1 cellular context compared by ENCODE assay signal in the genomic region with DNA sequence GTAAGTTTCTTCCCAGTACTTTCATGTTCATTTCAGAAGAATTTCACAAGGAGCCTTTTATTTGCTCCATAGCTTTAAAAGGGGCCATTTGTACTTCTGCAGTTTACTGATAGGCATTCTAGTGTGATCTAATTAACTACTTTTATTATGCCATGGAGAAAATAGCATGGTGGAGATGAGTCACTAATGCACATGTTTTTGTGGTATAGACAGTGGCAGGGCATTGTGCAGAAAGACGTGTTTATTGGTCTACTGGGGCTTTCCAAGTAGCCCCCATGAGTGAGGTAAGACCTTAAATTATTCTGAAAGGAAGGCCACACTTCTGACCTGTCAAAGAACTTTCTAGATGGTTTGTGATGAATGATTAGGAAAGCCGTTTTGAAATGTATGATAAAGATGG.
TF ChIP-seq lines count a peak whose summit lies in the region.

No MANE protein-coding gene starts in this region.

TF ChIP-seq in HEK293, 187 proteins besides CTCF, POLR2A, EP300 and RAD21 (continued from another document):
- TF ChIP-seq, protein P1, sequence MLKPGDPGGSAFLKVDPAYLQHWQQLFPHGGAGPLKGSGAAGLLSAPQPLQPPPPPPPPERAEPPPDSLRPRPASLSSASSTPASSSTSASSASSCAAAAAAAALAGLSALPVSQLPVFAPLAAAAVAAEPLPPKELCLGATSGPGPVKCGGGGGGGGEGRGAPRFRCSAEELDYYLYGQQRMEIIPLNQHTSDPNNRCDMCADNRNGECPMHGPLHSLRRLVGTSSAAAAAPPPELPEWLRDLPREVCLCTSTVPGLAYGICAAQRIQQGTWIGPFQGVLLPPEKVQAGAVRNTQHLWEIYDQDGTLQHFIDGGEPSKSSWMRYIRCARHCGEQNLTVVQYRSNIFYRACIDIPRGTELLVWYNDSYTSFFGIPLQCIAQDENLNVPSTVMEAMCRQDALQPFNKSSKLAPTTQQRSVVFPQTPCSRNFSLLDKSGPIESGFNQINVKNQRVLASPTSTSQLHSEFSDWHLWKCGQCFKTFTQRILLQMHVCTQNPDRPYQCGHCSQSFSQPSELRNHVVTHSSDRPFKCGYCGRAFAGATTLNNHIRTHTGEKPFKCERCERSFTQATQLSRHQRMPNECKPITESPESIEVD (tag by site-specific recombination; IDR thresholded peaks at IDR 0.05) = 0 out of 2 replicates have a peak, but pooled peaks have one; percentile 22
- TF ChIP-seq ZXDB (tag by site-specific recombination; IDR thresholded peaks at IDR 0.05) = peak; percentile 26; the same call in 1 of the 2 replicates
- peak; percentile 63; the same call in 1 of the 2 replicates for TF ChIP-seq ZNF211 (tag by site-specific recombination; IDR thresholded peaks at IDR 0.05; ENCODE audit: low read depth)
- 0 out of 2 replicates have a peak, but pooled peaks have one; percentile 32 for TF ChIP-seq ZNF660 (tag by site-specific recombination; IDR thresholded peaks at IDR 0.05)
- TF ChIP-seq ZNF600 (tag by site-specific recombination; IDR thresholded peaks at IDR 0.05) = no peak
- TF ChIP-seq, protein P2, sequence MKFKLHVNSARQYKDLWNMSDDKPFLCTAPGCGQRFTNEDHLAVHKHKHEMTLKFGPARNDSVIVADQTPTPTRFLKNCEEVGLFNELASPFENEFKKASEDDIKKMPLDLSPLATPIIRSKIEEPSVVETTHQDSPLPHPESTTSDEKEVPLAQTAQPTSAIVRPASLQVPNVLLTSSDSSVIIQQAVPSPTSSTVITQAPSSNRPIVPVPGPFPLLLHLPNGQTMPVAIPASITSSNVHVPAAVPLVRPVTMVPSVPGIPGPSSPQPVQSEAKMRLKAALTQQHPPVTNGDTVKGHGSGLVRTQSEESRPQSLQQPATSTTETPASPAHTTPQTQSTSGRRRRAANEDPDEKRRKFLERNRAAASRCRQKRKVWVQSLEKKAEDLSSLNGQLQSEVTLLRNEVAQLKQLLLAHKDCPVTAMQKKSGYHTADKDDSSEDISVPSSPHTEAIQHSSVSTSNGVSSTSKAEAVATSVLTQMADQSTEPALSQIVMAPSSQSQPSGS (tag by site-specific recombination; IDR thresholded peaks at IDR 0.05; ENCODE audit: low read depth) = no peak
- TF ChIP-seq, protein P3, sequence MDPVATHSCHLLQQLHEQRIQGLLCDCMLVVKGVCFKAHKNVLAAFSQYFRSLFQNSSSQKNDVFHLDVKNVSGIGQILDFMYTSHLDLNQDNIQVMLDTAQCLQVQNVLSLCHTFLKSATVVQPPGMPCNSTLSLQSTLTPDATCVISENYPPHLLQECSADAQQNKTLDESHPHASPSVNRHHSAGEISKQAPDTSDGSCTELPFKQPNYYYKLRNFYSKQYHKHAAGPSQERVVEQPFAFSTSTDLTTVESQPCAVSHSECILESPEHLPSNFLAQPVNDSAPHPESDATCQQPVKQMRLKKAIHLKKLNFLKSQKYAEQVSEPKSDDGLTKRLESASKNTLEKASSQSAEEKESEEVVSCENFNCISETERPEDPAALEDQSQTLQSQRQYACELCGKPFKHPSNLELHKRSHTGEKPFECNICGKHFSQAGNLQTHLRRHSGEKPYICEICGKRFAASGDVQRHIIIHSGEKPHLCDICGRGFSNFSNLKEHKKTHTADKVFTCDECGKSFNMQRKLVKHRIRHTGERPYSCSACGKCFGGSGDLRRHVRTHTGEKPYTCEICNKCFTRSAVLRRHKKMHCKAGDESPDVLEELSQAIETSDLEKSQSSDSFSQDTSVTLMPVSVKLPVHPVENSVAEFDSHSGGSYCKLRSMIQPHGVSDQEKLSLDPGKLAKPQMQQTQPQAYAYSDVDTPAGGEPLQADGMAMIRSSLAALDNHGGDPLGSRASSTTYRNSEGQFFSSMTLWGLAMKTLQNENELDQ (tag by site-specific recombination; IDR thresholded peaks at IDR 0.05; ENCODE audit: low read depth) = no peak
- TF ChIP-seq ZEB2 (tag by site-specific recombination; IDR thresholded peaks at IDR 0.05) = peak; percentile 62
- TF ChIP-seq ZNF394 (tag by site-specific recombination; IDR thresholded peaks at IDR 0.05; ENCODE audit: borderline replicate concordance) = no peak
- peak; percentile 82 for TF ChIP-seq OSR2 (tag by site-specific recombination; IDR thresholded peaks at IDR 0.05)
- TF ChIP-seq, protein P4, sequence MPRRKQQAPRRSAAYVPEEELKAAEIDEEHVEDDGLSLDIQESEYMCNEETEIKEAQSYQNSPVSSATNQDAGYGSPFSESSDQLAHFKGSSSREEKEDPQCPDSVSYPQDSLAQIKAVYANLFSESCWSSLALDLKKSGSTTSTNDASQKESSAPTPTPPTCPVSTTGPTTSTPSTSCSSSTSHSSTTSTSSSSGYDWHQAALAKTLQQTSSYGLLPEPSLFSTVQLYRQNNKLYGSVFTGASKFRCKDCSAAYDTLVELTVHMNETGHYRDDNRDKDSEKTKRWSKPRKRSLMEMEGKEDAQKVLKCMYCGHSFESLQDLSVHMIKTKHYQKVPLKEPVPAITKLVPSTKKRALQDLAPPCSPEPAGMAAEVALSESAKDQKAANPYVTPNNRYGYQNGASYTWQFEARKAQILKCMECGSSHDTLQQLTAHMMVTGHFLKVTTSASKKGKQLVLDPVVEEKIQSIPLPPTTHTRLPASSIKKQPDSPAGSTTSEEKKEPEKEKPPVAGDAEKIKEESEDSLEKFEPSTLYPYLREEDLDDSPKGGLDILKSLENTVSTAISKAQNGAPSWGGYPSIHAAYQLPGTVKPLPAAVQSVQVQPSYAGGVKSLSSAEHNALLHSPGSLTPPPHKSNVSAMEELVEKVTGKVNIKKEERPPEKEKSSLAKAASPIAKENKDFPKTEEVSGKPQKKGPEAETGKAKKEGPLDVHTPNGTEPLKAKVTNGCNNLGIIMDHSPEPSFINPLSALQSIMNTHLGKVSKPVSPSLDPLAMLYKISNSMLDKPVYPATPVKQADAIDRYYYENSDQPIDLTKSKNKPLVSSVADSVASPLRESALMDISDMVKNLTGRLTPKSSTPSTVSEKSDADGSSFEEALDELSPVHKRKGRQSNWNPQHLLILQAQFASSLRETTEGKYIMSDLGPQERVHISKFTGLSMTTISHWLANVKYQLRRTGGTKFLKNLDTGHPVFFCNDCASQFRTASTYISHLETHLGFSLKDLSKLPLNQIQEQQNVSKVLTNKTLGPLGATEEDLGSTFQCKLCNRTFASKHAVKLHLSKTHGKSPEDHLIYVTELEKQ (tag by site-specific recombination; IDR thresholded peaks at IDR 0.05; ENCODE audit: borderline replicate concordance) = peak; percentile 43; the same call in 1 of the 2 replicates
- 0 out of 2 replicates have a peak, but pooled peaks have one; percentile 43 for TF ChIP-seq FEZF1 (tag by site-specific recombination; IDR thresholded peaks at IDR 0.05)
TF ChIP-seq in HEK293: peak in this region for 13.
